23 cellular contexts compared by ENCODE assay signal in the genomic region with DNA sequence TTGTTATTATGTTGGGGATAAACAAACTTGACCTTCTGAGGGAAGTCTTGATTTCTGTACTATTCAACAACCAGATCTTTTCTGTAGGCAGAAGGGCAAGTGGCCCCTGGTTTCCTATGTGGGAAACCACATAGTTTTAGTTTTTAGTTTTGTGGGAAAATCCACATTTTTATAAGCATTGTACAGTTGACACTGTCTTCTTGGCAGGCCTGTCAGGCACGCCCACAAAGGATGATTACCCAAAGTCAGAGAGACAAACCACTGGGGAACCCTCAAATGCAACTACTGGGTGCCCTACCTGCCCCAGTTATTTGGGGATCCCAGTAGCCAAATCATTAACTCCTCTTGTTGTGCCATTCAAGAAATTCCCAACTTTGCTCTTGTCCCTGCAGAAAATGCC.
"Had no signal": no experiment of that assay in that cellular context is flagged by ENCODE, and none has a peak within 500 bp of the region (broad histone marks: within the 10 kb centered on the region; RNA-seq: fewer than 3 reads in every experiment).

No MANE protein-coding gene starts in this region.

- H3K36me3 Mint-ChIP-seq: stimulated activated effector memory CD8-positive, alpha-beta T cell treated with anti-CD3 and anti-CD28 coated beads, Interleukin-12 subunit alpha, Interleukin-12 subunit beta, amount 100 ng/mL, for 72 hours; stimulated activated memory B cell treated with anti-CD40 and anti-IgM and Interleukin-4, amounts not matched to agents 10 μg/mL and 1 μg/mL and 100 μg/mL, for 72 hours; stimulated activated naive B cell treated with anti-CD40 and anti-IgM and Interleukin-4, amounts not matched to agents 10 μg/mL and 1 μg/mL and 100 μg/mL, for 72 hours; type B pancreatic cell had no signal

- DNase-seq: stimulated activated CD4-positive, alpha-beta T cell treated with anti-CD3 and anti-CD28 coated beads, Interleukin-2, amount 100 ng/mL, for 24 hours; stimulated activated CD4-positive, alpha-beta T cell treated with anti-CD3 and anti-CD28 coated beads, Interleukin-2, amount 100 ng/mL, for 48 hours; stimulated activated CD4-positive, alpha-beta T cell treated with anti-CD3 and anti-CD28 coated beads, Interleukin-4, amount 100 ng/mL, for 1 hour; stimulated activated CD4-positive, alpha-beta T cell treated with anti-CD3 and anti-CD28 coated beads, Interleukin-4, amount 100 ng/mL, for 24 hours; stimulated activated CD4-positive, alpha-beta T cell treated with anti-CD3 and anti-CD28 coated beads, Interleukin-4, amount 100 ng/mL, for 4 hours; stimulated activated CD8-positive, alpha-beta memory T cell treated with anti-CD3 and anti-CD28 coated beads, Interleukin-4, amount 100 ng/mL, for 48 hours; stimulated activated naive B cell treated with anti-CD40 and anti-IgM and Interleukin-4, amounts not matched to agents 10 μg/mL and 1 μg/mL and 100 μg/mL, for 72 hours; stimulated activated naive CD4-positive, alpha-beta T cell; stimulated activated naive CD4-positive, alpha-beta T cell treated with Interleukin-2 at 50 U/mL for 16 hours; stomach; substantia nigra; testis; thyroid gland; tibial artery; transverse colon; trophoblast cell; upper lobe of left lung; upper lobe of right lung; uterus had no signal

- H3K4me3 Mint-ChIP-seq: stimulated activated effector memory CD8-positive, alpha-beta T cell treated with anti-CD3 and anti-CD28 coated beads, Interleukin-12 subunit alpha, Interleukin-12 subunit beta, amount 100 ng/mL, for 72 hours; stimulated activated memory B cell treated with anti-CD40 and anti-IgM and Interleukin-4, amounts not matched to agents 10 μg/mL and 1 μg/mL and 100 μg/mL, for 72 hours; stimulated activated naive B cell treated with anti-CD40 and anti-IgM and Interleukin-4, amounts not matched to agents 10 μg/mL and 1 μg/mL and 100 μg/mL, for 72 hours; stimulated activated naive CD8-positive, alpha-beta T cell treated with anti-CD3 and anti-CD28 coated beads, Interleukin-15, Interleukin-2, amounts not matched to agents 100 ng/mL and 50 ng/mL, for 24 hours; type B pancreatic cell had no signal

- H3K4me1 Mint-ChIP-seq: stimulated activated memory B cell treated with anti-CD40 and anti-IgM and Interleukin-4, amounts not matched to agents 10 μg/mL and 1 μg/mL and 100 μg/mL, for 72 hours; stimulated activated naive B cell treated with anti-CD40 and anti-IgM and Interleukin-4, amounts not matched to agents 10 μg/mL and 1 μg/mL and 100 μg/mL, for 72 hours had no signal

- H3K9me3 Mint-ChIP-seq: stimulated activated effector memory CD8-positive, alpha-beta T cell treated with anti-CD3 and anti-CD28 coated beads, Interleukin-12 subunit alpha, Interleukin-12 subunit beta, amount 100 ng/mL, for 72 hours; stimulated activated naive CD8-positive, alpha-beta T cell treated with anti-CD3 and anti-CD28 coated beads, Interleukin-15, Interleukin-2, amounts not matched to agents 100 ng/mL and 50 ng/mL, for 24 hours; type B pancreatic cell had no signal

- H3K27ac Mint-ChIP-seq: stimulated activated effector memory CD8-positive, alpha-beta T cell treated with anti-CD3 and anti-CD28 coated beads, Interleukin-12 subunit alpha, Interleukin-12 subunit beta, amount 100 ng/mL, for 72 hours; stimulated activated memory B cell treated with anti-CD40 and anti-IgM and Interleukin-4, amounts not matched to agents 10 μg/mL and 1 μg/mL and 100 μg/mL, for 72 hours; stimulated activated naive B cell treated with anti-CD40 and anti-IgM and Interleukin-4, amounts not matched to agents 10 μg/mL and 1 μg/mL and 100 μg/mL, for 72 hours; stimulated activated naive CD8-positive, alpha-beta T cell treated with anti-CD3 and anti-CD28 coated beads, Interleukin-15, Interleukin-2, amounts not matched to agents 100 ng/mL and 50 ng/mL, for 24 hours; type B pancreatic cell had no signal

- ATAC-seq: stimulated activated effector memory CD8-positive, alpha-beta T cell treated with anti-CD3 and anti-CD28 coated beads, Interleukin-12 subunit alpha, Interleukin-12 subunit beta, amount 100 ng/mL, for 72 hours; stimulated activated memory B cell treated with anti-CD40 and anti-IgM and Interleukin-4, amounts not matched to agents 10 μg/mL and 1 μg/mL and 100 μg/mL, for 72 hours; stimulated activated naive B cell treated with anti-CD40 and anti-IgM and Interleukin-4, amounts not matched to agents 10 μg/mL and 1 μg/mL and 100 μg/mL, for 72 hours; upper lobe of right lung had no signal

- H3K27me3 Mint-ChIP-seq: stimulated activated memory B cell treated with anti-CD40 and anti-IgM and Interleukin-4, amounts not matched to agents 10 μg/mL and 1 μg/mL and 100 μg/mL, for 72 hours; stimulated activated naive B cell treated with anti-CD40 and anti-IgM and Interleukin-4, amounts not matched to agents 10 μg/mL and 1 μg/mL and 100 μg/mL, for 72 hours; stimulated activated naive CD8-positive, alpha-beta T cell treated with anti-CD3 and anti-CD28 coated beads, Interleukin-15, Interleukin-2, amounts not matched to agents 100 ng/mL and 50 ng/mL, for 24 hours; type B pancreatic cell had no signal
